ENCODE assay signal across 15 cellular contexts in genomic region chr5:150468206-150468605, GRCh38. TPM values are rescaled to one million over a fixed set of nuclear protein-coding genes. Genes with fewer than 3 reads are reported as not detected.
"Had no signal": no experiment of that assay in that cellular context is flagged by ENCODE, and none has a peak within 500 bp of the region (broad histone marks: within the 10 kb centered on the region; RNA-seq: fewer than 3 reads in every experiment).

No MANE protein-coding gene starts in this region.

- DNase-seq: colonic mucosa; dermis blood vessel endothelial cell; erythroblast; foreskin melanocyte; heart left ventricle; hippocampal formation; left colon; naive thymus-derived CD8-positive, alpha-beta T cell; stimulated activated naive CD4-positive, alpha-beta T cell; uterus had no signal

- H3K9me3 ChIP-seq: colonic mucosa, heart left ventricle, uterus had no signal

- H3K4me1 ChIP-seq: colonic mucosa, uterus had no signal

- H3K27me3 ChIP-seq: colonic mucosa, heart left ventricle, uterus had no signal

- H3K36me3 Mint-ChIP-seq: naive thymus-derived CD8-positive, alpha-beta T cell; type B pancreatic cell had no signal

- H3K27me3 Mint-ChIP-seq: type B pancreatic cell had no signal

- H3K4me3 Mint-ChIP-seq: naive thymus-derived CD8-positive, alpha-beta T cell; type B pancreatic cell had no signal

- H3K9me3 Mint-ChIP-seq: naive thymus-derived CD8-positive, alpha-beta T cell; type B pancreatic cell had no signal

- H3K27ac Mint-ChIP-seq: naive thymus-derived CD8-positive, alpha-beta T cell; type B pancreatic cell had no signal

- H3K4me3 ChIP-seq: colonic mucosa, heart left ventricle, skin epidermis, uterus had no signal

- H3K27ac ChIP-seq: colonic mucosa, heart left ventricle had no signal

- ATAC-seq: heart left ventricle; left colon; naive thymus-derived CD8-positive, alpha-beta T cell; sciatic nerve had no signal

- H3K36me3 ChIP-seq: colonic mucosa, heart left ventricle, uterus had no signal

RNA-seq across cellular contexts. Expression of gene CD74, which starts 55.5 kb away (rescaled TPM):
- total RNA-seq: osteocyte had no signal
- polyA plus RNA-seq: neural cell had no signal
